ENCODE assay signal across 10 cellular contexts in the genomic region with DNA sequence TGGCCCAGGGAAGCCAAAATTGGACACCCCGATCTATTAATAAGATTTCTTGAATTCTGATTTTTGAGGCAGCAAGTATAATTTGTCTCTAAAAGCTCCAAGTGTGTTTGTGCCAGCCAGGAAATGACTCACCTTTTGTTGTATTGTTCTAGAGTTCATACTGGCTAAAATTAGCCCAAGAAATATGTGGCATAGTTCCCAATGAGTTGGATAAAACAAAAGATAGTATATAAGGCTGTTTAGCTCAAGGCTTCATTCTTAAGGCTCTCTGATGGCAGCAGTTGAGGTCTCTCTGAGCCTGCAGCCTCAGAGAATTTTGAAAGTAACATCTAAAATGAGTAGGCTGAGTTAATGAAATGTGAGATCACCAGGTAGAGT. TPM values are rescaled to one million over a fixed set of nuclear protein-coding genes. Genes with fewer than 3 reads are reported as not detected.
DNase-seq lines count a peak whose midpoint lies in the region; ATAC-seq and TF ChIP-seq lines count a peak whose summit lies in the region.
"Had no signal": no experiment of that assay in that cellular context is flagged by ENCODE, and none has a peak within 500 bp of the region (broad histone marks: within the 10 kb centered on the region; RNA-seq: fewer than 3 reads in every experiment).

No MANE protein-coding gene starts in this region.

- intact Hi-C loops in body of pancreas (cut with DNase I): no loop called here
- intact Hi-C loops in left lung (cut with DNase I): no loop called here

- no peaks in the 10 kb centered on the region for H3K27me3 ChIP-seq in body of pancreas
- H3K27me3 ChIP-seq in left lung: no peaks in the 10 kb centered on the region

- ATAC-seq in body of pancreas: peak; percentile 42
- peak; percentile 75 for ATAC-seq in left lung
- ATAC-seq in HG03159 (IDR thresholded peaks at IDR 0.05; ENCODE audit: unreplicated experiment): no peak

- H3K9me3 ChIP-seq in body of pancreas (no peaks in the 10 kb centered on the region), left lung (no peaks in the 10 kb centered on the region)

- peaks cover 0 to 22% of the 10 kb centered on the region in 2 donors for H3K36me3 ChIP-seq in body of pancreas (replicated peaks in 1 of 2; ENCODE audit: insufficient read depth in 1 of 2, low read depth in 2 of 2)
- peaks cover under 1 to 100% of the 10 kb centered on the region in 2 donors for H3K36me3 ChIP-seq in left lung

- TF ChIP-seq CTCF in body of pancreas (IDR thresholded peaks at IDR 0.05): no peak
- no peak for TF ChIP-seq CTCF in left lung (IDR thresholded peaks at IDR 0.05)

- H3K4me3 ChIP-seq in body of pancreas: no peak overlapping the region
- no peak overlapping the region for H3K4me3 ChIP-seq in left lung
- H3K4me3 ChIP-seq: SK-N-MC had no signal

- H3K27ac ChIP-seq in body of pancreas (peak overlapping the region in 1 of 4 donors; percentile 38), left lung (peak overlapping the region; percentile 27 to 48)
- H3K27ac ChIP-seq: SK-N-MC had no signal

- 68 to 90% methylated on average over 1 of the region's 1 CpG for WGBS in body of pancreas, 2 donors

- H3K4me1 ChIP-seq in body of pancreas: peaks cover 8% of the 10 kb centered on the region
- peaks cover 4 to 16% of the 10 kb centered on the region in 2 donors for H3K4me1 ChIP-seq in left lung

- TF ChIP-seq POLR2A in body of pancreas (IDR thresholded peaks at IDR 0.05): peak in 1 of 3 donors; percentile 10

- DNase-seq in A172 (ENCODE audit: low spot score) (peak; percentile 97), HT-29 (ENCODE audit: low spot score) (peak; percentile 74), body of pancreas (peak in 1 of 4 donors; percentile 13), left lung (no peak), SHP77 treated with DMSO at 0.1 percent for 48 hours (lab: John Stamatoyannopoulos, UW) (no peak), cortex of kidney (lab: John Stamatoyannopoulos, UW) (no peak), DMS 273 treated with DMSO at 0.1 percent for 48 hours (lab: John Stamatoyannopoulos, UW) (no peak)
- DNase-seq: DMS153 had no signal

RNA-seq across cellular contexts. Expression of gene HMGXB3, which starts 21.6 kb away (rescaled TPM):
- 36.8 and 37.1 TPM in 2 replicates for total RNA-seq in A172 (2014; rRNA removed; shearing (Covaris generic))
- total RNA-seq in HT-29 (2014; rRNA removed; shearing (Covaris generic)): 49.0 and 53.6 TPM in 2 replicates
- total RNA-seq in body of pancreas (10 to 100 TPM; 22.6 to 43.5 TPM), left lung (10 to 100 TPM; 27.5 to 37.1 TPM)

RNA-seq across cellular contexts. Expression of gene TIGD6, which starts 21.7 kb away (rescaled TPM):
- 8.1 and 14.3 TPM in 2 replicates for total RNA-seq in A172 (2014; rRNA removed; shearing (Covaris generic))
- total RNA-seq in HT-29 (2014; rRNA removed; shearing (Covaris generic)): 2.8 and 3.1 TPM in 2 replicates
- total RNA-seq in body of pancreas (1 to 10 TPM; 2.1 to 3.0 TPM), left lung (1 to 10 TPM; 4.1 to 5.8 TPM)

Comparison
In these comparisons a context has a peak if more than half of its experiments do, and no peak if none do; other contexts are left out.
1. DNase-seq: peak in A172 (single experiment) and HT-29 (single experiment); none in left lung (0 of 2), SHP77 treated with DMSO at 0.1 percent for 48 hours (single experiment), cortex of kidney (single experiment) and DMS 273 treated with DMSO at 0.1 percent for 48 hours (single experiment).